In genomic region chr18:35973650-35974049, GRCh38 we compare ENCODE assay signal across 11 cellular contexts.
A peak's percentile ranks its signal among the peaks of the same experiment; 100 is the strongest.
DNase-seq lines count a peak whose midpoint lies in the region; ATAC-seq and TF ChIP-seq lines count a peak whose summit lies in the region.
"Had no signal": no experiment of that assay in that cellular context is flagged by ENCODE, and none has a peak within 500 bp of the region (broad histone marks: within the 10 kb centered on the region; RNA-seq: fewer than 3 reads in every experiment).

No MANE protein-coding gene starts in this region.

- H3K36me3 Mint-ChIP-seq in activated CD4-positive, alpha-beta T cell treated with anti-CD3 and anti-CD28 coated beads, Interleukin-2, amount 10 ng/mL, durations not matched to agents 24 days and 14 days (ENCODE audit: low read depth): peaks cover 43% of the 10 kb centered on the region
- peaks cover 45% of the 10 kb centered on the region for H3K36me3 Mint-ChIP-seq in WTC11
- peaks cover 28 to 34% of the 10 kb centered on the region in 2 donors for H3K36me3 Mint-ChIP-seq in stimulated activated naive B cell treated with anti-CD40 and anti-IgM and Interleukin-4, amounts not matched to agents 10 μg/mL and 1 μg/mL and 100 μg/mL, for 72 hours

- intact Hi-C loops in activated CD4-positive, alpha-beta T cell treated with anti-CD3 and anti-CD28 coated beads, Interleukin-2, amount 10 ng/mL, durations not matched to agents 24 days and 14 days (cut with micrococcal nuclease): loop anchor here (2.0 to 5.0 kb wide), 6 partner anchors 356 to 1106 kb away; partner anchors contain the start of genes GALNT1, MAPRE2 and ZSCAN30
- intact Hi-C loops in thyroid gland (cut with DNase I) (loop anchor here (10.0 kb wide), 1 partner anchor 81 kb away; no protein-coding TSS in a partner anchor), tibial artery (cut with DNase I; ENCODE audit: low total_unique reads) (loop anchor here (5.0 kb wide), 1 partner anchor 854 kb away; the partner anchor contains the start of genes KIAA1328 and TPGS2)

- no peak overlapping the region for H3K27ac ChIP-seq in thyroid gland
- no peak overlapping the region for H3K27ac ChIP-seq in tibial artery

- no peak for TF ChIP-seq POLR2A in thyroid gland (IDR thresholded peaks at IDR 0.05)

- H3K36me3 ChIP-seq in thyroid gland (peaks cover 14% of the 10 kb centered on the region in 2 donors), tibial artery (peaks cover 22 to 36% (median 30%) of the 10 kb centered on the region in 3 donors)

- peak overlapping the region; percentile 99 for H3K4me3 Mint-ChIP-seq in activated CD4-positive, alpha-beta T cell treated with anti-CD3 and anti-CD28 coated beads, Interleukin-2, amount 10 ng/mL, durations not matched to agents 24 days and 14 days
- peak overlapping the region; percentile 98 for H3K4me3 Mint-ChIP-seq in WTC11
- peak overlapping the region; percentile 92 to 96 for H3K4me3 Mint-ChIP-seq in stimulated activated naive B cell treated with anti-CD40 and anti-IgM and Interleukin-4, amounts not matched to agents 10 μg/mL and 1 μg/mL and 100 μg/mL, for 72 hours

- ATAC-seq in WTC11 (no peak), HG03342 (IDR thresholded peaks at IDR 0.05; ENCODE audit: unreplicated experiment) (no peak)
- ATAC-seq in stimulated activated naive B cell treated with anti-CD40 and anti-IgM and Interleukin-4, amounts not matched to agents 10 μg/mL and 1 μg/mL and 100 μg/mL, for 72 hours (replicated peaks): no peak

- WGBS in thyroid gland, 2 donors: 92% methylated on average over 12 of the region's 12 CpGs

- TF ChIP-seq CTCF in WTC11 (IDR thresholded peaks at IDR 0.05) (no peak), thyroid gland (IDR thresholded peaks at IDR 0.05) (no peak), tibial artery (IDR thresholded peaks at IDR 0.05) (no peak)

- CTCF ChIA-PET in WTC11 (lab: Charles Lee): interaction anchor here (1.2 to 2.0 kb wide), 2 partner anchors 23 to 217 kb away, joined by 3 to 15 read pairs; no protein-coding TSS in a partner anchor

- H3K4me1 ChIP-seq in thyroid gland: peaks cover 12 to 19% of the 10 kb centered on the region in 2 donors
- H3K4me1 ChIP-seq in tibial artery: peaks cover 0 to 21% (median 15%) of the 10 kb centered on the region in 4 donors

- POLR2A ChIA-PET in WTC11 (lab: Charles Lee): no interaction called here

- peak; percentile 54 for DNase-seq in activated CD4-positive, alpha-beta T cell treated with anti-CD3 and anti-CD28 coated beads, Interleukin-2, amount 10 ng/mL, durations not matched to agents 24 days and 14 days
- DNase-seq in activated CD4-positive, alpha-beta T cell treated with anti-CD3 and anti-CD28 coated beads, Interleukin-2, amount 50 U/mL, for 1 hour: no peak
- DNase-seq in WTC11 (ENCODE audit: low spot score) (no peak), thyroid gland (no peak), tibial artery (no peak)
- DNase-seq in stimulated activated naive B cell treated with anti-CD40 and anti-IgM and Interleukin-4, amounts not matched to agents 10 μg/mL and 1 μg/mL and 100 μg/mL, for 72 hours: no peak
- DNase-seq: C1 segment of cervical spinal cord; esophagus squamous epithelium; stimulated activated CD4-positive, alpha-beta T cell treated with anti-CD3 and anti-CD28 coated beads, Interleukin-2, amount 100 ng/mL, for 24 hours had no signal

- H3K9me3 ChIP-seq in thyroid gland (no peaks in the 10 kb centered on the region), tibial artery (no peaks in the 10 kb centered on the region)
- H3K9me3 ChIP-seq: esophagus squamous epithelium had no signal

- H3K9me3 Mint-ChIP-seq in activated CD4-positive, alpha-beta T cell treated with anti-CD3 and anti-CD28 coated beads, Interleukin-2, amount 10 ng/mL, durations not matched to agents 24 days and 14 days: no peaks in the 10 kb centered on the region
- peaks cover 5% of the 10 kb centered on the region for H3K9me3 Mint-ChIP-seq in WTC11
- H3K9me3 Mint-ChIP-seq in stimulated activated naive B cell treated with anti-CD40 and anti-IgM and Interleukin-4, amounts not matched to agents 10 μg/mL and 1 μg/mL and 100 μg/mL, for 72 hours: no peaks in the 10 kb centered on the region

- no peaks in the 10 kb centered on the region for H3K27me3 ChIP-seq in thyroid gland
- no peaks in the 10 kb centered on the region for H3K27me3 ChIP-seq in tibial artery
- H3K27me3 ChIP-seq: esophagus squamous epithelium had no signal

- peaks cover 39% of the 10 kb centered on the region for H3K4me1 Mint-ChIP-seq in activated CD4-positive, alpha-beta T cell treated with anti-CD3 and anti-CD28 coated beads, Interleukin-2, amount 10 ng/mL, durations not matched to agents 24 days and 14 days
- peaks cover 21% of the 10 kb centered on the region for H3K4me1 Mint-ChIP-seq in WTC11
- peaks cover 23 to 39% of the 10 kb centered on the region in 2 donors for H3K4me1 Mint-ChIP-seq in stimulated activated naive B cell treated with anti-CD40 and anti-IgM and Interleukin-4, amounts not matched to agents 10 μg/mL and 1 μg/mL and 100 μg/mL, for 72 hours

- peak overlapping the region; percentile 92 for H3K27ac Mint-ChIP-seq in activated CD4-positive, alpha-beta T cell treated with anti-CD3 and anti-CD28 coated beads, Interleukin-2, amount 10 ng/mL, durations not matched to agents 24 days and 14 days
- peak overlapping the region; percentile 14; the same call in 1 of the 2 replicates for H3K27ac Mint-ChIP-seq in WTC11
- peak overlapping the region; percentile 91 for H3K27ac Mint-ChIP-seq in stimulated activated naive B cell treated with anti-CD40 and anti-IgM and Interleukin-4, amounts not matched to agents 10 μg/mL and 1 μg/mL and 100 μg/mL, for 72 hours

- no peaks in the 10 kb centered on the region for H3K27me3 Mint-ChIP-seq in activated CD4-positive, alpha-beta T cell treated with anti-CD3 and anti-CD28 coated beads, Interleukin-2, amount 10 ng/mL, durations not matched to agents 24 days and 14 days
- no peaks in the 10 kb centered on the region for H3K27me3 Mint-ChIP-seq in WTC11 (ENCODE audit: low read depth)
- no peaks in the 10 kb centered on the region for H3K27me3 Mint-ChIP-seq in stimulated activated naive B cell treated with anti-CD40 and anti-IgM and Interleukin-4, amounts not matched to agents 10 μg/mL and 1 μg/mL and 100 μg/mL, for 72 hours

- H3K4me3 ChIP-seq in iPS-11a (ENCODE audit: low read depth, low read length) (peak overlapping the region; percentile 2), thyroid gland (replicated peaks in 1 of 3) (peak overlapping the region in 1 of 3 donors; percentile 59), tibial artery (peak overlapping the region in 1 of 2 donors; percentile 92)

TF ChIP-seq in WTC11, 78 proteins besides CTCF, POLR2A, EP300 and RAD21:
- TF ChIP-seq, protein P1, sequence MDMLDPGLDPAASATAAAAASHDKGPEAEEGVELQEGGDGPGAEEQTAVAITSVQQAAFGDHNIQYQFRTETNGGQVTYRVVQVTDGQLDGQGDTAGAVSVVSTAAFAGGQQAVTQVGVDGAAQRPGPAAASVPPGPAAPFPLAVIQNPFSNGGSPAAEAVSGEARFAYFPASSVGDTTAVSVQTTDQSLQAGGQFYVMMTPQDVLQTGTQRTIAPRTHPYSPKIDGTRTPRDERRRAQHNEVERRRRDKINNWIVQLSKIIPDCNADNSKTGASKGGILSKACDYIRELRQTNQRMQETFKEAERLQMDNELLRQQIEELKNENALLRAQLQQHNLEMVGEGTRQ (CRISPR knock-in tag; IDR thresholded peaks at IDR 0.05): no peak
- TF ChIP-seq GTF2I (CRISPR knock-in tag; conservative IDR thresholded peaks at IDR 0.05) (no peak), ZNF671 (CRISPR knock-in tag; IDR thresholded peaks at IDR 0.05) (no peak), SOX15 (CRISPR knock-in tag; IDR thresholded peaks at IDR 0.05) (no peak), ATF1 (CRISPR knock-in tag; IDR thresholded peaks at IDR 0.05) (no peak), TEAD4 (CRISPR knock-in tag; IDR thresholded peaks at IDR 0.05) (no peak), MAX (CRISPR knock-in tag; IDR thresholded peaks at IDR 0.05) (no peak), SMAD4 (CRISPR knock-in tag; IDR thresholded peaks at IDR 0.05) (no peak)
- TF ChIP-seq, protein P2, sequence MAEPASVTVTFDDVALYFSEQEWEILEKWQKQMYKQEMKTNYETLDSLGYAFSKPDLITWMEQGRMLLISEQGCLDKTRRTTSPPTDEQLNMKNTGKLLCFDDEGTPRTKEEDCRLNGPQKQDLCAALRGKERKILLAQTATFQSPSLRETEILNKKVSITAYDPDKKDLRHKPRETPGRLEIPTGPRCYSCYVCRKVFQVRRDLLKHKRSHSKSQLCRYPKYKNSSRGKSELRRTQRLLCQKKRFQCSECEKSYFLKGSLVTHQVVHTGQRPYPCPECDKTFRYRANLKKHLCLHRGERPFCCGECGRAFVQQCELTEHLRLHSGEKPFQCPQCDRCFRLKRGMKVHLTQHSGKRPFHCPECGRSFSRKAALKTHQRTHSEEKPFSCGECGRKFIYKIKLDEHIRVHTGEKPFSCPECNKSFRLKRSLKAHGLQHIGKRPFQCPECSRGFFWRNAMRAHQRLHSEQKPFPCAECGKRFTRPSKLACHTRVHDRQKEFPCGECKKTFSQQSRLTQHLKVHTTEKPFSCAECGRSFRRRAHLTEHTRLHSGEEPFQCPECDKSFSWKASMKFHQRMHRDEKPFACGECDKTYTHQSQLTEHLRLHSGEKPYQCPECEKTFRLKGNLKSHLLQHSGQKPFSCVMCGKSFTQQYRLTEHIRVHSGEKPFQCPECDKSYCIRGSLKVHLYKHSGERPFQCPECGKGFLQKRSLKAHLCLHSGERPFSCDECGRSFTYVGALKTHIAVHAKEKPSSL (CRISPR knock-in tag; conservative IDR thresholded peaks at IDR 0.05): no peak

Comparison
In these comparisons a context has a peak if more than half of its experiments do, and no peak if none do; other contexts are left out.
1. H3K27ac Mint-ChIP-seq: peak in every context shown above with its lines; median percentile 92 in activated CD4-positive, alpha-beta T cell treated with anti-CD3 and anti-CD28 coated beads, Interleukin-2, amount 10 ng/mL, durations not matched to agents 24 days and 14 days; 91 in stimulated activated naive B cell treated with anti-CD40 and anti-IgM and Interleukin-4, amounts not matched to agents 10 μg/mL and 1 μg/mL and 100 μg/mL, for 72 hours; 14 in WTC11.